In the genomic region with DNA sequence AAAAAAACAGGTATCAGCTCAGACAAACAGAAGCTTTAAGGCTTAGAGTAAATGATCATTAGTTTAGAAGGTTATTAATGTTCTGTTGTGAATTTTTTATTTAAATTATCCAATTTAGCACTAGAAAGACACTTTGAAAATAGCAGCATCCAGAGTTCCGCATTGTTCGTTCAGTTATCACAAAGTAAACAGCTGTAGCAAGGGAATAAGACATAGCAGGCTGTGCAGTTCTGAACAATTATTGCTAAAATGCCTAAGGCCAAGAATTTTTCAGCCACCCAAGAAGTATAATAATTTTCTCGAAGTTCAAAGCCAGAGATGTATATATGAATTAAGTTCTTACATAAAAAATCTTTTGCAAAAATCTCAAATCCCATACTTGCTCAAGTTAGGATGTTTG, we compare ENCODE assay signal across 2 cellular contexts.
TF ChIP-seq lines count a peak whose summit lies in the region.

No MANE protein-coding gene starts in this region.

TF ChIP-seq in HCT116, 20 proteins besides CTCF, POLR2A, EP300 and RAD21:
- TF ChIP-seq, protein P1, sequence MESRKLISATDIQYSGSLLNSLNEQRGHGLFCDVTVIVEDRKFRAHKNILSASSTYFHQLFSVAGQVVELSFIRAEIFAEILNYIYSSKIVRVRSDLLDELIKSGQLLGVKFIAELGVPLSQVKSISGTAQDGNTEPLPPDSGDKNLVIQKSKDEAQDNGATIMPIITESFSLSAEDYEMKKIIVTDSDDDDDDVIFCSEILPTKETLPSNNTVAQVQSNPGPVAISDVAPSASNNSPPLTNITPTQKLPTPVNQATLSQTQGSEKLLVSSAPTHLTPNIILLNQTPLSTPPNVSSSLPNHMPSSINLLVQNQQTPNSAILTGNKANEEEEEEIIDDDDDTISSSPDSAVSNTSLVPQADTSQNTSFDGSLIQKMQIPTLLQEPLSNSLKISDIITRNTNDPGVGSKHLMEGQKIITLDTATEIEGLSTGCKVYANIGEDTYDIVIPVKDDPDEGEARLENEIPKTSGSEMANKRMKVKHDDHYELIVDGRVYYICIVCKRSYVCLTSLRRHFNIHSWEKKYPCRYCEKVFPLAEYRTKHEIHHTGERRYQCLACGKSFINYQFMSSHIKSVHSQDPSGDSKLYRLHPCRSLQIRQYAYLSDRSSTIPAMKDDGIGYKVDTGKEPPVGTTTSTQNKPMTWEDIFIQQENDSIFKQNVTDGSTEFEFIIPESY (IDR thresholded peaks at IDR 0.05; ENCODE audit: extremely low read depth, insufficient replicate concordance, low read length): no peak
- TF ChIP-seq SIN3A (IDR thresholded peaks at IDR 0.05; ENCODE audit: low read depth) (no peak), ELF1 (IDR thresholded peaks at IDR 0.05; ENCODE audit: borderline replicate concordance, low read depth) (no peak), CBX3 (IDR thresholded peaks at IDR 0.05; ENCODE audit: low read depth) (no peak), CEBPB (IDR thresholded peaks at IDR 0.05; ENCODE audit: low read depth) (no peak), ZNF274 (IDR thresholded peaks at IDR 0.05; ENCODE audit: low read depth, low read length) (no peak), YY1 (IDR thresholded peaks at IDR 0.05; ENCODE audit: extremely low read depth, insufficient replicate concordance, low read depth, low read length) (no peak), EZH2phosphoT487 (IDR thresholded peaks at IDR 0.05; ENCODE audit: borderline replicate concordance) (no peak), EGR1 (IDR thresholded peaks at IDR 0.05; ENCODE audit: low read depth) (no peak), SP1 (IDR thresholded peaks at IDR 0.05; ENCODE audit: low read depth) (no peak), POLR2AphosphoS5 (IDR thresholded peaks at IDR 0.05; ENCODE audit: low read depth, low read length) (no peak), JUND (IDR thresholded peaks at IDR 0.05) (no peak), ZFX (IDR thresholded peaks at IDR 0.05) (no peak), EZH2 (IDR thresholded peaks at IDR 0.05) (no peak), SRF (IDR thresholded peaks at IDR 0.05; ENCODE audit: low read depth) (no peak), FOSL1 (IDR thresholded peaks at IDR 0.05; ENCODE audit: low read depth) (no peak)
- TF ChIP-seq, protein P2, sequence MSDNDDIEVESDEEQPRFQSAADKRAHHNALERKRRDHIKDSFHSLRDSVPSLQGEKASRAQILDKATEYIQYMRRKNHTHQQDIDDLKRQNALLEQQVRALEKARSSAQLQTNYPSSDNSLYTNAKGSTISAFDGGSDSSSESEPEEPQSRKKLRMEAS (IDR thresholded peaks at IDR 0.05): no peak
- TF ChIP-seq, protein P3, sequence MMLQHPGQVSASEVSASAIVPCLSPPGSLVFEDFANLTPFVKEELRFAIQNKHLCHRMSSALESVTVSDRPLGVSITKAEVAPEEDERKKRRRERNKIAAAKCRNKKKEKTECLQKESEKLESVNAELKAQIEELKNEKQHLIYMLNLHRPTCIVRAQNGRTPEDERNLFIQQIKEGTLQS (IDR thresholded peaks at IDR 0.05): no peak

TF ChIP-seq in K562, 482 proteins besides CTCF, POLR2A, EP300 and RAD21:
- TF ChIP-seq, protein P4, sequence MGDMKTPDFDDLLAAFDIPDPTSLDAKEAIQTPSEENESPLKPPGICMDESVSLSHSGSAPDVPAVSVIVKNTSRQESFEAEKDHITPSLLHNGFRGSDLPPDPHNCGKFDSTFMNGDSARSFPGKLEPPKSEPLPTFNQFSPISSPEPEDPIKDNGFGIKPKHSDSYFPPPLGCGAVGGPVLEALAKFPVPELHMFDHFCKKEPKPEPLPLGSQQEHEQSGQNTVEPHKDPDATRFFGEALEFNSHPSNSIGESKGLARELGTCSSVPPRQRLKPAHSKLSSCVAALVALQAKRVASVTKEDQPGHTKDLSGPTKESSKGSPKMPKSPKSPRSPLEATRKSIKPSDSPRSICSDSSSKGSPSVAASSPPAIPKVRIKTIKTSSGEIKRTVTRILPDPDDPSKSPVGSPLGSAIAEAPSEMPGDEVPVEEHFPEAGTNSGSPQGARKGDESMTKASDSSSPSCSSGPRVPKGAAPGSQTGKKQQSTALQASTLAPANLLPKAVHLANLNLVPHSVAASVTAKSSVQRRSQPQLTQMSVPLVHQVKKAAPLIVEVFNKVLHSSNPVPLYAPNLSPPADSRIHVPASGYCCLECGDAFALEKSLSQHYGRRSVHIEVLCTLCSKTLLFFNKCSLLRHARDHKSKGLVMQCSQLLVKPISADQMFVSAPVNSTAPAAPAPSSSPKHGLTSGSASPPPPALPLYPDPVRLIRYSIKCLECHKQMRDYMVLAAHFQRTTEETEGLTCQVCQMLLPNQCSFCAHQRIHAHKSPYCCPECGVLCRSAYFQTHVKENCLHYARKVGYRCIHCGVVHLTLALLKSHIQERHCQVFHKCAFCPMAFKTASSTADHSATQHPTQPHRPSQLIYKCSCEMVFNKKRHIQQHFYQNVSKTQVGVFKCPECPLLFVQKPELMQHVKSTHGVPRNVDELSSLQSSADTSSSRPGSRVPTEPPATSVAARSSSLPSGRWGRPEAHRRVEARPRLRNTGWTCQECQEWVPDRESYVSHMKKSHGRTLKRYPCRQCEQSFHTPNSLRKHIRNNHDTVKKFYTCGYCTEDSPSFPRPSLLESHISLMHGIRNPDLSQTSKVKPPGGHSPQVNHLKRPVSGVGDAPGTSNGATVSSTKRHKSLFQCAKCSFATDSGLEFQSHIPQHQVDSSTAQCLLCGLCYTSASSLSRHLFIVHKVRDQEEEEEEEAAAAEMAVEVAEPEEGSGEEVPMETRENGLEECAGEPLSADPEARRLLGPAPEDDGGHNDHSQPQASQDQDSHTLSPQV (IDR thresholded peaks at IDR 0.05): peak; percentile 64; the same call in 1 of the 2 replicates
- 0 out of 2 replicates have a peak, but pooled peaks have one; percentile 8 for TF ChIP-seq CXXC5 (CRISPR knock-in tag; IDR thresholded peaks at IDR 0.05)
- peak in 1 of 2 experiments; percentile 64; a peak in 2 of 4 replicates for TF ChIP-seq FOXA3 (CRISPR knock-in tag; conservative IDR thresholded peaks at IDR 0.05 in 1 of 2, IDR thresholded peaks at IDR 0.05 in 1 of 2)
- TF ChIP-seq FOXK2 (conservative IDR thresholded peaks at IDR 0.05 in 1 of 2, IDR thresholded peaks at IDR 0.05 in 1 of 2; ENCODE audit: low read depth in 2 of 2): 0 out of 4 replicates have a peak, but pooled peaks of 1 of the 2 experiments have one; percentile 19
- TF ChIP-seq SMAD4 (CRISPR knock-in tag; conservative IDR thresholded peaks at IDR 0.05): 0 out of 2 replicates have a peak, but pooled peaks have one; percentile 24
- TF ChIP-seq, protein P5, sequence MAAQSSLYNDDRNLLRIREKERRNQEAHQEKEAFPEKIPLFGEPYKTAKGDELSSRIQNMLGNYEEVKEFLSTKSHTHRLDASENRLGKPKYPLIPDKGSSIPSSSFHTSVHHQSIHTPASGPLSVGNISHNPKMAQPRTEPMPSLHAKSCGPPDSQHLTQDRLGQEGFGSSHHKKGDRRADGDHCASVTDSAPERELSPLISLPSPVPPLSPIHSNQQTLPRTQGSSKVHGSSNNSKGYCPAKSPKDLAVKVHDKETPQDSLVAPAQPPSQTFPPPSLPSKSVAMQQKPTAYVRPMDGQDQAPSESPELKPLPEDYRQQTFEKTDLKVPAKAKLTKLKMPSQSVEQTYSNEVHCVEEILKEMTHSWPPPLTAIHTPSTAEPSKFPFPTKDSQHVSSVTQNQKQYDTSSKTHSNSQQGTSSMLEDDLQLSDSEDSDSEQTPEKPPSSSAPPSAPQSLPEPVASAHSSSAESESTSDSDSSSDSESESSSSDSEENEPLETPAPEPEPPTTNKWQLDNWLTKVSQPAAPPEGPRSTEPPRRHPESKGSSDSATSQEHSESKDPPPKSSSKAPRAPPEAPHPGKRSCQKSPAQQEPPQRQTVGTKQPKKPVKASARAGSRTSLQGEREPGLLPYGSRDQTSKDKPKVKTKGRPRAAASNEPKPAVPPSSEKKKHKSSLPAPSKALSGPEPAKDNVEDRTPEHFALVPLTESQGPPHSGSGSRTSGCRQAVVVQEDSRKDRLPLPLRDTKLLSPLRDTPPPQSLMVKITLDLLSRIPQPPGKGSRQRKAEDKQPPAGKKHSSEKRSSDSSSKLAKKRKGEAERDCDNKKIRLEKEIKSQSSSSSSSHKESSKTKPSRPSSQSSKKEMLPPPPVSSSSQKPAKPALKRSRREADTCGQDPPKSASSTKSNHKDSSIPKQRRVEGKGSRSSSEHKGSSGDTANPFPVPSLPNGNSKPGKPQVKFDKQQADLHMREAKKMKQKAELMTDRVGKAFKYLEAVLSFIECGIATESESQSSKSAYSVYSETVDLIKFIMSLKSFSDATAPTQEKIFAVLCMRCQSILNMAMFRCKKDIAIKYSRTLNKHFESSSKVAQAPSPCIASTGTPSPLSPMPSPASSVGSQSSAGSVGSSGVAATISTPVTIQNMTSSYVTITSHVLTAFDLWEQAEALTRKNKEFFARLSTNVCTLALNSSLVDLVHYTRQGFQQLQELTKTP (IDR thresholded peaks at IDR 0.05; ENCODE audit: low read depth in 1 of 2, partially characterized antibody in 2 of 2): no peak
- TF ChIP-seq, protein P6, sequence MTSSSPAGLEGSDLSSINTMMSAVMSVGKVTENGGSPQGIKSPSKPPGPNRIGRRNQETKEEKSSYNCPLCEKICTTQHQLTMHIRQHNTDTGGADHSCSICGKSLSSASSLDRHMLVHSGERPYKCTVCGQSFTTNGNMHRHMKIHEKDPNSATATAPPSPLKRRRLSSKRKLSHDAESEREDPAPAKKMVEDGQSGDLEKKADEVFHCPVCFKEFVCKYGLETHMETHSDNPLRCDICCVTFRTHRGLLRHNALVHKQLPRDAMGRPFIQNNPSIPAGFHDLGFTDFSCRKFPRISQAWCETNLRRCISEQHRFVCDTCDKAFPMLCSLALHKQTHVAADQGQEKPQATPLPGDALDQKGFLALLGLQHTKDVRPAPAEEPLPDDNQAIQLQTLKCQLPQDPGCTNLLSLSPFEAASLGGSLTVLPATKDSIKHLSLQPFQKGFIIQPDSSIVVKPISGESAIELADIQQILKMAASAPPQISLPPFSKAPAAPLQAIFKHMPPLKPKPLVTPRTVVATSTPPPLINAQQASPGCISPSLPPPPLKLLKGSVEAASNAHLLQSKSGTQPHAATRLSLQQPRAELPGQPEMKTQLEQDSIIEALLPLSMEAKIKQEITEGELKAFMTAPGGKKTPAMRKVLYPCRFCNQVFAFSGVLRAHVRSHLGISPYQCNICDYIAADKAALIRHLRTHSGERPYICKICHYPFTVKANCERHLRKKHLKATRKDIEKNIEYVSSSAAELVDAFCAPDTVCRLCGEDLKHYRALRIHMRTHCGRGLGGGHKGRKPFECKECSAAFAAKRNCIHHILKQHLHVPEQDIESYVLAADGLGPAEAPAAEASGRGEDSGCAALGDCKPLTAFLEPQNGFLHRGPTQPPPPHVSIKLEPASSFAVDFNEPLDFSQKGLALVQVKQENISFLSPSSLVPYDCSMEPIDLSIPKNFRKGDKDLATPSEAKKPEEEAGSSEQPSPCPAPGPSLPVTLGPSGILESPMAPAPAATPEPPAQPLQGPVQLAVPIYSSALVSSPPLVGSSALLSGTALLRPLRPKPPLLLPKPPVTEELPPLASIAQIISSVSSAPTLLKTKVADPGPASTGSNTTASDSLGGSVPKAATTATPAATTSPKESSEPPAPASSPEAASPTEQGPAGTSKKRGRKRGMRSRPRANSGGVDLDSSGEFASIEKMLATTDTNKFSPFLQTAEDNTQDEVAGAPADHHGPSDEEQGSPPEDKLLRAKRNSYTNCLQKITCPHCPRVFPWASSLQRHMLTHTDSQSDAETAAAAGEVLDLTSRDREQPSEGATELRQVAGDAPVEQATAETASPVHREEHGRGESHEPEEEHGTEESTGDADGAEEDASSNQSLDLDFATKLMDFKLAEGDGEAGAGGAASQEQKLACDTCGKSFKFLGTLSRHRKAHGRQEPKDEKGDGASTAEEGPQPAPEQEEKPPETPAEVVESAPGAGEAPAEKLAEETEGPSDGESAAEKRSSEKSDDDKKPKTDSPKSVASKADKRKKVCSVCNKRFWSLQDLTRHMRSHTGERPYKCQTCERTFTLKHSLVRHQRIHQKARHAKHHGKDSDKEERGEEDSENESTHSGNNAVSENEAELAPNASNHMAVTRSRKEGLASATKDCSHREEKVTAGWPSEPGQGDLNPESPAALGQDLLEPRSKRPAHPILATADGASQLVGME (CRISPR knock-in tag; IDR thresholded peaks at IDR 0.05): no peak
